Comparison of ENCODE assay signal across 17 cellular contexts in the genomic region with DNA sequence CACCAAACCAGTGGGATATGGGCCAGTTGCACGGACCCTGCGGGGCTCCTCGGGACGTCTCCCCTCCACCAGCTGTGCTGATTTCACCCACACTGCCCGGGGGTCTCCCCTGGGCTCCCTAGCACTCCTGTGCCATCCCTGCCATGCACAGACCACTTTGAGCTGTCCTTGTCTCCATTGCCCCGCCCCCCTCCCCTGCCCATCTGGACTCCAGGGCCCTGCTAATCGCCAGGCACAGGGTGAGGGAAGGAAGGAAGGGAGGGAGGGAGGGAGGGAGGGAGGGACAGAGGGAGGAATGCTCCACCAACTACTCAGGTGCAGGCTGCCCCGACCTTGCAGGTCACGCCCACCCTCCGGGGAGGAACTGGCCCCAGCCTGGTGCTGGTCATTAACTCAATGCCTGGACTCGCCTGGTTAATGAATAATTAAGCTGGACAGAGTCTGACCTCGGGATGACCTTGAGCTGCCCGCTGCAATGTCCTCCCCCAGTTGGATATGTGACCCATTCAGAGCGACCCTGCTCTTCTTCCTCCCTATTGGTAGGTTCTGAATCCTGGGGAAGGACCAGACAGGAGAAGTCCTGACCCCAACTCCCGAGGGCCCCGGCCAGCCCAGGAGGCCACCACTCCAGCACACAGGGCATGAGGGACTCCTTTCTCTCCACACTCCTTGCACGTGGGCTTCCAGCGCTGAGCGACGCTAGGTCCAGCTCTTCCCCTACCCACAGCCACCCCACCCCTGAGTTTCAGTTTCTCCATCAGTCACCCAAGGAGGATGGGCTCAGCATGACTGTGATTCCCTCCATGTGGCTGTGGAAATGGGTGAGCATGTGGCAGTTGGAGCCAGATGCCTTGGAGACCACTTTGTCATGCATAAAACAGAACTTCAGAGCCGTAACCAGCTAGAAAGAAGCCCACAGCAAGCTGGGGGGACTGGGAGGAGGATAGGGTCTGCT.
DNase-seq lines count a peak whose midpoint lies in the region; ATAC-seq and TF ChIP-seq lines count a peak whose summit lies in the region.
"Had no signal": no experiment of that assay in that cellular context is flagged by ENCODE, and none has a peak within 500 bp of the region (broad histone marks: within the 10 kb centered on the region; RNA-seq: fewer than 3 reads in every experiment).

No MANE protein-coding gene starts in this region.

- H3K36me3 ChIP-seq in A673 (ENCODE audit: insufficient read depth, low read length, poor library complexity, severe bottlenecking): no peaks in the 10 kb centered on the region
- H3K36me3 ChIP-seq in HUES6 (ENCODE audit: control insufficient read depth, insufficient read depth, low read length): no peaks in the 10 kb centered on the region
- H3K36me3 ChIP-seq in mesenchymal stem cell (ENCODE audit: control insufficient read depth in 1 of 2, insufficient read depth in 2 of 2, low read depth in 1 of 2, low read length in 2 of 2): no peaks in the 10 kb centered on the region
- H3K36me3 ChIP-seq: adrenal gland, left ventricle myocardium inferior had no signal

- H3K23ac ChIP-seq in mesenchymal stem cell (ENCODE audit: low read length in 2 of 2): no peak overlapping the region

- peak overlapping the region; percentile 31 for H4K91ac ChIP-seq in mesenchymal stem cell (ENCODE audit: low read length)

- peak overlapping the region; percentile 55 for H3K27ac Mint-ChIP-seq in dendritic cell treated with granulocyte-macrophage colony-stimulating factor and Interleukin-4, amounts not matched to agents 40 ng/mL and 50 ng/mL, for 4 days
- peak overlapping the region in 1 of 2 donors; percentile 38 for H3K27ac Mint-ChIP-seq in stimulated activated naive CD8-positive, alpha-beta T cell treated with anti-CD3 and anti-CD28 coated beads, Interleukin-15, amount 100 ng/mL, for 72 hours

- H3K4me3 ChIP-seq in A673 (ENCODE audit: low read depth, low read length, poor library complexity, severe bottlenecking): no peak overlapping the region
- peak overlapping the region; percentile 18; the same call in 1 of the 2 replicates for H3K4me3 ChIP-seq in HUES6 (ENCODE audit: low read depth, low read length)
- no peak overlapping the region for H3K4me3 ChIP-seq in mesenchymal stem cell (ENCODE audit: insufficient read depth in 1 of 2, low read depth in 1 of 2, low read length in 2 of 2)
- H3K4me3 ChIP-seq: adrenal gland, left ventricle myocardium inferior had no signal

- no peaks in the 10 kb centered on the region for H3K9me3 Mint-ChIP-seq in dendritic cell treated with granulocyte-macrophage colony-stimulating factor and Interleukin-4, amounts not matched to agents 40 ng/mL and 50 ng/mL, for 4 days
- no peaks in the 10 kb centered on the region for H3K9me3 Mint-ChIP-seq in stimulated activated naive CD8-positive, alpha-beta T cell treated with anti-CD3 and anti-CD28 coated beads, Interleukin-15, amount 100 ng/mL, for 72 hours

- H3K9me3 ChIP-seq in A673 (ENCODE audit: low read depth, low read length, poor library complexity, severe bottlenecking): no peaks in the 10 kb centered on the region
- H3K9me3 ChIP-seq in HUES6 (ENCODE audit: control insufficient read depth, insufficient read depth, low read depth, low read length): no peaks in the 10 kb centered on the region
- no peaks in the 10 kb centered on the region for H3K9me3 ChIP-seq in mesenchymal stem cell (ENCODE audit: control insufficient read depth, low read length)
- H3K9me3 ChIP-seq: adrenal gland, left ventricle myocardium inferior had no signal

- peak overlapping the region in 1 of 2 experiments; percentile 38 for H3K18ac ChIP-seq in mesenchymal stem cell (ENCODE audit: low read depth in 1 of 2, low read length in 2 of 2)

- 57% methylated on average over 10 of the region's 21 CpGs for whole genome bisulfite sequencing in mesenchymal stem cell

- peaks cover 23% of the 10 kb centered on the region for H3K27me3 Mint-ChIP-seq in dendritic cell treated with granulocyte-macrophage colony-stimulating factor and Interleukin-4, amounts not matched to agents 40 ng/mL and 50 ng/mL, for 4 days
- H3K27me3 Mint-ChIP-seq in stimulated activated naive CD8-positive, alpha-beta T cell treated with anti-CD3 and anti-CD28 coated beads, Interleukin-15, amount 100 ng/mL, for 72 hours: peaks cover 11% of the 10 kb centered on the region

- H2BK12ac ChIP-seq in mesenchymal stem cell (ENCODE audit: low read length in 2 of 2): peak overlapping the region; percentile 56 to 82

- POLR2A ChIA-PET in A673 (lab: Charles Lee; ENCODE audit: low non-redundant PET): no interaction called here

- no peaks in the 10 kb centered on the region for H3K27me3 ChIP-seq in A673 (replicated peaks; ENCODE audit: insufficient read depth, low read depth, low read length, poor library complexity)
- no peaks in the 10 kb centered on the region for H3K27me3 ChIP-seq in HUES6 (ENCODE audit: control insufficient read depth, insufficient read depth, low read length)
- H3K27me3 ChIP-seq in mesenchymal stem cell (ENCODE audit: control insufficient read depth in 1 of 2, insufficient read depth in 1 of 2, low read length in 2 of 2): peaks cover 0 to 9% of the 10 kb centered on the region in 2 experiments
- H3K27me3 ChIP-seq: adrenal gland had no signal

- DNase-seq in A673 (ENCODE audit: low spot score) (no peak), mesenchymal stem cell (no peak), germinal center (ENCODE audit: low spot score) (no peak)
- DNase-seq in stimulated activated naive CD8-positive, alpha-beta T cell treated with anti-CD3 and anti-CD28 coated beads, Interleukin-15, amount 100 ng/mL, for 72 hours: no peak
- DNase-seq in activated naive CD4-positive, alpha-beta T cell (lab: John Stamatoyannopoulos, UW): no peak
- DNase-seq: activated T-cell treated with anti-CD3 and anti-CD28 coated beads for 4 hours; adrenal gland; dermis blood vessel endothelial cell; DMS79 treated with DMSO at 0.1 percent for 48 hours; left ventricle myocardium inferior; NCI-H1694 treated with DMSO at 0.1 percent for 48 hours; NK-92 treated with Interleukin-12 subunit alpha and Interleukin-12 subunit beta, amount 100 ng/mL, for 24 hours; stimulated activated CD8-positive, alpha-beta memory T cell treated with anti-CD3 and anti-CD28 coated beads, Interleukin-4, amount 100 ng/mL, for 48 hours had no signal

- H3K36me3 Mint-ChIP-seq in dendritic cell treated with granulocyte-macrophage colony-stimulating factor and Interleukin-4, amounts not matched to agents 40 ng/mL and 50 ng/mL, for 4 days (ENCODE audit: low read depth): no peaks in the 10 kb centered on the region

- peaks cover 17% of the 10 kb centered on the region for H3K4me1 ChIP-seq in A673 (ENCODE audit: insufficient read depth, low read length, poor library complexity, severe bottlenecking)
- H3K4me1 ChIP-seq in HUES6 (ENCODE audit: control insufficient read depth, insufficient read depth, low read length): peaks cover 64% of the 10 kb centered on the region
- peaks cover 55% of the 10 kb centered on the region for H3K4me1 ChIP-seq in mesenchymal stem cell (ENCODE audit: control insufficient read depth, insufficient read depth, low read depth, low read length)
- H3K4me1 ChIP-seq: adrenal gland had no signal

- H3K4me3 Mint-ChIP-seq in dendritic cell treated with granulocyte-macrophage colony-stimulating factor and Interleukin-4, amounts not matched to agents 40 ng/mL and 50 ng/mL, for 4 days: no peak overlapping the region
- no peak overlapping the region for H3K4me3 Mint-ChIP-seq in stimulated activated naive CD8-positive, alpha-beta T cell treated with anti-CD3 and anti-CD28 coated beads, Interleukin-15, amount 100 ng/mL, for 72 hours

- peak overlapping the region; percentile 84 for H3K9ac ChIP-seq in HUES6 (ENCODE audit: low read length)
- H3K9ac ChIP-seq in mesenchymal stem cell (ENCODE audit: low read length): no peak overlapping the region
- H3K9ac ChIP-seq: KMS-11 had no signal

- peaks cover 34% of the 10 kb centered on the region for H3K4me1 Mint-ChIP-seq in dendritic cell treated with granulocyte-macrophage colony-stimulating factor and Interleukin-4, amounts not matched to agents 40 ng/mL and 50 ng/mL, for 4 days (ENCODE audit: low read depth)
- peaks cover 10% of the 10 kb centered on the region for H3K4me1 Mint-ChIP-seq in stimulated activated naive CD8-positive, alpha-beta T cell treated with anti-CD3 and anti-CD28 coated beads, Interleukin-15, amount 100 ng/mL, for 72 hours

- no peak overlapping the region for H2BK15ac ChIP-seq in mesenchymal stem cell (ENCODE audit: low read depth, poor library complexity, severe bottlenecking)

- no peak for ATAC-seq in stimulated activated naive CD8-positive, alpha-beta T cell treated with anti-CD3 and anti-CD28 coated beads, Interleukin-15, amount 100 ng/mL, for 72 hours
- ATAC-seq in activated CD4-positive, CD25-positive, alpha-beta regulatory T cell treated with anti-CD3 and anti-CD28 coated beads, Interleukin-2, amount 50 U/mL, for 24 hours: no peak

- no peak overlapping the region for H2BK120ac ChIP-seq in mesenchymal stem cell (ENCODE audit: low read depth, low read length)

- TF ChIP-seq CTCF in A673 (conservative IDR thresholded peaks at IDR 0.05; ENCODE audit: low read depth, low read length): no peak

- H2AK5ac ChIP-seq in mesenchymal stem cell (ENCODE audit: low read length, severe bottlenecking): peak overlapping the region; percentile 100

- CTCF ChIA-PET in A673 (lab: Charles Lee): no interaction called here

- H4K8ac ChIP-seq in mesenchymal stem cell (ENCODE audit: low read length): no peak overlapping the region

- BruUV-seq in A673 (replicated peaks; lab: Mats Ljungman, UMichigan): no TSS peak

- H3K27ac ChIP-seq in A673 (ENCODE audit: low read depth, low read length, poor library complexity, severe bottlenecking) (peak overlapping the region; percentile 83), HUES6 (ENCODE audit: low read depth, low read length) (peak overlapping the region; percentile 98), mesenchymal stem cell (ENCODE audit: low read length, poor library complexity, severe bottlenecking) (peak overlapping the region; percentile 86)
- H3K27ac ChIP-seq: KMS-11, left ventricle myocardium inferior had no signal

- no peak overlapping the region for H3K4me2 ChIP-seq in mesenchymal stem cell (ENCODE audit: low read length, poor library complexity, severe bottlenecking)
- H3K4me2 ChIP-seq: KMS-11 had no signal

- H3K14ac ChIP-seq in mesenchymal stem cell (ENCODE audit: low read length in 2 of 2): peak overlapping the region in 1 of 2 experiments; percentile 41

- H2BK5ac ChIP-seq in mesenchymal stem cell (ENCODE audit: low read depth, low read length, poor library complexity, severe bottlenecking): peak overlapping the region; percentile 97

- H3K4ac ChIP-seq in mesenchymal stem cell (ENCODE audit: low read depth in 1 of 2, low read length in 2 of 2): peak overlapping the region in 1 of 2 experiments; percentile 11

- H2AFZ ChIP-seq in mesenchymal stem cell (ENCODE audit: low read depth, low read length): no peak overlapping the region

- intact Hi-C loops in A673 (cut with micrococcal nuclease; ENCODE audit: unreplicated experiment): no loop called here
- intact Hi-C loops in dendritic cell treated with granulocyte-macrophage colony-stimulating factor and Interleukin-4, amounts not matched to agents 40 ng/mL and 50 ng/mL, for 4 days (cut with micrococcal nuclease): no loop called here

- H3K79me1 ChIP-seq in mesenchymal stem cell (replicated peaks; ENCODE audit: low read length, poor library complexity, severe bottlenecking): no peaks in the 10 kb centered on the region
